Comparison of ENCODE assay signal across 1 cellular context in the genomic region with DNA sequence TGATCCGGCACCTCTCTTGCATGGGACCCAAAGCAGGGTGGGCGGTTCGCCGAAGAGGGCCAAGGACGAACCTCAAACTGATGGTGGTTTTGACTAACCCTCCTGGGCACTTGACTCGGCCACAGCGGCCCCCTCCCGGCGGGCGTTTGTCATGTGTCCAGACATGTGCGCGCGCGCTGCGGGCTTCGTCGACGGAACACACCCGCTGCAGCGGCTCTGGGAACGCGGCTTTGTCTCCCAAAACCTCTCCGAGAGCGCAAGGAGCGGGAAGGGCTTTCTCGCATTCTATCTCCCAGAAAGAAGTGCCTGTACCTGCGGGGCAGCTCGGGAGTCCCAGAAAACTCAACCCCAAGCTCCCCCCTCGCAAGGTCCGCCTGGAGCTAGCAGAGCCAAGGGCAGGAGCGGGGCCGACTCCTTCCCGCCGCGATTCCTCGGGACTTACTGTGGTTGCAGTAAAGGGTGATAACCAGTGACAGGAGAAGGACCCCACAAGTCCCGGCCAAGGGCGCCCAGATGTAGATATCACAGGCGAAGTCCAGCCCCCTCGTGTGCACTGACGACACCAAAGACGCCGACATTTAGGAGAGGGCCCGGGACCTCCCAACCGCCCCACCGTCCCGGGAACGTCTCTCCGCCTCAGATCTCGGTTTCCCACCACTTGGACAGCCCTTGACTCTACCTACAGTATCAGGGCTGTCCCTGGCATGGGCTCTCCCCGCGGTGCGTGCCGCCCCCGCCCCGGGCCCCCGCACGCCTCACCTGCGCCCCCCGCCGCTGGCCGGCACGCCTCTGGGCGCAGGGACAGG.
TF ChIP-seq lines count a peak whose summit lies in the region.

No MANE protein-coding gene starts in this region.

TF ChIP-seq in IMR-90, 13 proteins besides CTCF, POLR2A, EP300 and RAD21 (continued from another document):
- TF ChIP-seq, protein P1, sequence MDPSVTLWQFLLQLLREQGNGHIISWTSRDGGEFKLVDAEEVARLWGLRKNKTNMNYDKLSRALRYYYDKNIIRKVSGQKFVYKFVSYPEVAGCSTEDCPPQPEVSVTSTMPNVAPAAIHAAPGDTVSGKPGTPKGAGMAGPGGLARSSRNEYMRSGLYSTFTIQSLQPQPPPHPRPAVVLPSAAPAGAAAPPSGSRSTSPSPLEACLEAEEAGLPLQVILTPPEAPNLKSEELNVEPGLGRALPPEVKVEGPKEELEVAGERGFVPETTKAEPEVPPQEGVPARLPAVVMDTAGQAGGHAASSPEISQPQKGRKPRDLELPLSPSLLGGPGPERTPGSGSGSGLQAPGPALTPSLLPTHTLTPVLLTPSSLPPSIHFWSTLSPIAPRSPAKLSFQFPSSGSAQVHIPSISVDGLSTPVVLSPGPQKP (IDR thresholded peaks at IDR 0.05; ENCODE audit: borderline replicate concordance, low read depth, low read length), result no peak
